Comparison of ENCODE assay signal across 12 cellular contexts in genomic region chr1:51072651-51073050, GRCh38. TPM values are rescaled to one million over a fixed set of nuclear protein-coding genes. Genes with fewer than 3 reads are reported as not detected.
"Had no signal": no experiment of that assay in that cellular context is flagged by ENCODE, and none has a peak within 500 bp of the region (broad histone marks: within the 10 kb centered on the region; RNA-seq: fewer than 3 reads in every experiment).

No MANE protein-coding gene starts in this region.

- H3K36me3 ChIP-seq: HAP-1 had no signal

- H3K4me2 ChIP-seq: KMS-11 had no signal

- ATAC-seq: HCT116 had no signal

- H3K9me3 ChIP-seq: HAP-1 had no signal

- H3K9ac ChIP-seq: GM23248, KMS-11 had no signal

- H2AFZ ChIP-seq: GM23248 had no signal

- FAIRE-seq: H1, HTR-8/SVneo had no signal

- DNase-seq: GM23248, H7, IMR-90, Karpas-422, KBM-7 had no signal

- H3K4me3 ChIP-seq: GM23248, HAP-1 had no signal

- H3K27ac ChIP-seq: GM23248, KMS-11 had no signal

RNA-seq across cellular contexts. Expression of gene C1orf185, which starts 29.4 kb away (rescaled TPM):
- total RNA-seq: GM23248, H1, H7, HT-29, IMR-90, LHCN-M2 had no signal
- polyA plus RNA-seq: GM23248, H1, IMR-90 had no signal
